In genomic region chr2:121418494-121419058, GRCh38 we compare ENCODE assay signal across 16 cellular contexts.
DNase-seq lines count a peak whose midpoint lies in the region; ATAC-seq and TF ChIP-seq lines count a peak whose summit lies in the region.
"Had no signal": no experiment of that assay in that cellular context is flagged by ENCODE, and none has a peak within 500 bp of the region (broad histone marks: within the 10 kb centered on the region; RNA-seq: fewer than 3 reads in every experiment).

No MANE protein-coding gene starts in this region.

- no peak overlapping the region for H3K23ac ChIP-seq in neuronal stem cell (ENCODE audit: low read depth, low read length, poor library complexity)

- no peak overlapping the region for H2BK15ac ChIP-seq in neuronal stem cell (ENCODE audit: low read length)

- H2BK5ac ChIP-seq in neuronal stem cell (ENCODE audit: low read length), result no peak overlapping the region

- H3K9me3 ChIP-seq in T-helper 17 cell (ENCODE audit: control insufficient read depth, low read length, poor library complexity, severe bottlenecking), result no peaks in the 10 kb centered on the region
- no peaks in the 10 kb centered on the region for H3K9me3 ChIP-seq in neuronal stem cell (replicated peaks in 1 of 2; ENCODE audit: control insufficient read depth in 2 of 2, insufficient read depth in 1 of 2, low read depth in 1 of 2, low read length in 2 of 2)

- 0 out of 3 replicates have a peak, but pooled peaks cover 4% of the 10 kb centered on the region for H3K36me3 Mint-ChIP-seq in GM23338 (ENCODE audit: low read depth)
- H3K36me3 Mint-ChIP-seq in T-helper 17 cell (ENCODE audit: low read depth), result peaks cover 2% of the 10 kb centered on the region

- H3K18ac ChIP-seq in neuronal stem cell (ENCODE audit: low read length), result no peak overlapping the region

- peak overlapping the region; percentile 53 for H3K9ac ChIP-seq in neuronal stem cell (ENCODE audit: low read depth, low read length, poor library complexity)

- WGBS in neuronal stem cell (ENCODE audit: extremely low coverage in 2 of 2, insufficient read length in 2 of 2, insufficient replicate concordance in 1 of 2), 2 donors, result no CpG with 5 or more reads among the region's 18 CpGs

- H3K4me3 ChIP-seq in GM23338 (no peak overlapping the region), neuronal stem cell (ENCODE audit: low read length in 2 of 2) (no peak overlapping the region)

- no peaks in the 10 kb centered on the region for H4K20me1 ChIP-seq in GM23338 (replicated peaks; ENCODE audit: insufficient read depth)

- H3K4ac ChIP-seq in neuronal stem cell (ENCODE audit: low read length), result no peak overlapping the region

- no peak overlapping the region for H4K91ac ChIP-seq in neuronal stem cell (ENCODE audit: low read depth, low read length, poor library complexity)

- no peak overlapping the region for H2AK5ac ChIP-seq in neuronal stem cell (ENCODE audit: low read depth, low read length)

- no peaks in the 10 kb centered on the region for H3F3A ChIP-seq in GM23338 (replicated peaks; ENCODE audit: low read depth)

- H3K4me2 ChIP-seq in GM23338, result no peak overlapping the region
- H3K4me2 ChIP-seq in neuronal stem cell (ENCODE audit: insufficient read depth, low read length, poor library complexity, severe bottlenecking), result no peak overlapping the region

- H3K36me3 ChIP-seq in GM23338 (ENCODE audit: insufficient read depth), result no peaks in the 10 kb centered on the region
- H3K36me3 ChIP-seq in neuronal stem cell (replicated peaks in 1 of 2; ENCODE audit: control insufficient read depth in 2 of 2, insufficient read depth in 2 of 2, low read length in 2 of 2), result peaks cover 5 to 99% of the 10 kb centered on the region in 2 donors

- H3K9me3 Mint-ChIP-seq in GM23338, result no peaks in the 10 kb centered on the region
- H3K9me3 Mint-ChIP-seq: CD14-positive monocyte; CD8-positive, alpha-beta T cell; HFFc6 had no signal

- DNase-seq in GM23338 (ENCODE audit: low spot score) (no peak), T-helper 17 cell (no peak), head of caudate nucleus (peak in 22 of 42 donors; percentile 6 to 55 (median 28)), neuronal stem cell (ENCODE audit: low spot score) (no peak), NCI-H2107 treated with DMSO at 0.1 percent for 48 hours (lab: John Stamatoyannopoulos, UW; ENCODE audit: unreplicated experiment) (no peak), inferior parietal cortex (ENCODE audit: extremely low spot score) (no peak), AG08395 (ENCODE audit: low spot score) (no peak)
- DNase-seq: CD8-positive, alpha-beta T cell; COR-L47; DND-41; GDM1; GOT3; HCEC 1CT; HFFc6 had no signal

- ATAC-seq in GM23338 (peak; percentile 45; the same call in 2 of the 3 replicates), T-helper 17 cell (no peak)
- ATAC-seq: CD8-positive, alpha-beta T cell had no signal

- no peak overlapping the region for H4K8ac ChIP-seq in neuronal stem cell (ENCODE audit: low read depth, low read length)

- no peaks in the 10 kb centered on the region for H3K79me1 ChIP-seq in neuronal stem cell (ENCODE audit: low read depth, low read length)

- intact Hi-C loops in head of caudate nucleus (cut with DNase I), result no loop called here

- no peak overlapping the region for H2BK12ac ChIP-seq in neuronal stem cell (ENCODE audit: low read length)

- no peak for TF ChIP-seq CTCF in GM23338 (conservative IDR thresholded peaks at IDR 0.05; ENCODE audit: low read depth in 2 of 2)

- H3K14ac ChIP-seq in neuronal stem cell (ENCODE audit: low read length), result no peak overlapping the region

- H3K79me2 ChIP-seq in GM23338 (replicated peaks; ENCODE audit: insufficient read depth), result no peaks in the 10 kb centered on the region

- H3K27me3 ChIP-seq in GM23338 (ENCODE audit: insufficient read depth) (no peaks in the 10 kb centered on the region), neuronal stem cell (ENCODE audit: control insufficient read depth in 3 of 3, insufficient read depth in 3 of 3, low read depth in 1 of 3, low read length in 3 of 3) (no peaks in the 10 kb centered on the region)

- H3K4me1 ChIP-seq in GM23338 (ENCODE audit: insufficient read depth) (no peaks in the 10 kb centered on the region), neuronal stem cell (ENCODE audit: control insufficient read depth in 2 of 2, insufficient read depth in 1 of 2, low read depth in 1 of 2, low read length in 2 of 2) (no peaks in the 10 kb centered on the region)

- no peak overlapping the region for H2BK120ac ChIP-seq in neuronal stem cell (ENCODE audit: low read depth, low read length)

- H2AFZ ChIP-seq in GM23338 (no peak overlapping the region), neuronal stem cell (ENCODE audit: low read length) (no peak overlapping the region)

- no peaks in the 10 kb centered on the region for H3K9me2 ChIP-seq in GM23338 (ENCODE audit: insufficient read depth)

- no peak overlapping the region for H3K27ac Mint-ChIP-seq in GM23338
- H3K27ac Mint-ChIP-seq in T-helper 17 cell, result peak overlapping the region; percentile 21
- H3K27ac Mint-ChIP-seq: CD14-positive monocyte; CD8-positive, alpha-beta T cell; HFFc6 had no signal

- H3K4me3 Mint-ChIP-seq in GM23338 (no peak overlapping the region), T-helper 17 cell (no peak overlapping the region)
- H3K4me3 Mint-ChIP-seq: CD14-positive monocyte; CD8-positive, alpha-beta T cell; HFFc6 had no signal

- H3K4me1 Mint-ChIP-seq in GM23338 (no peaks in the 10 kb centered on the region), T-helper 17 cell (peaks cover 6% of the 10 kb centered on the region)
- H3K4me1 Mint-ChIP-seq: CD14-positive monocyte had no signal

- H3K27me3 Mint-ChIP-seq in GM23338 (ENCODE audit: insufficient read depth, low read depth, poor library complexity) (no peaks in the 10 kb centered on the region), T-helper 17 cell (no peaks in the 10 kb centered on the region)

- no peak overlapping the region for H3K27ac ChIP-seq in GM23338 (ENCODE audit: low read depth)
- no peak overlapping the region for H3K27ac ChIP-seq in neuronal stem cell (replicated peaks; ENCODE audit: low read length)
- H3K27ac ChIP-seq: HL-60 had no signal

TF ChIP-seq in GM23338, 12 proteins besides CTCF, POLR2A, EP300 and RAD21:
- TF ChIP-seq REST (IDR thresholded peaks at IDR 0.05; ENCODE audit: unreplicated experiment), result no peak
- no peak for TF ChIP-seq ETS1 (IDR thresholded peaks at IDR 0.05)
- no peak for TF ChIP-seq ZNF331 (CRISPR knock-in tag; IDR thresholded peaks at IDR 0.05; ENCODE audit: low read depth)
TF ChIP-seq in GM23338: peak in this region for 0.

Comparison
In these comparisons a context has a peak if more than half of its experiments do, and no peak if none do; other contexts are left out.
1. DNase-seq: peak in head of caudate nucleus (22 of 42); none in GM23338 (single experiment), T-helper 17 cell (0 of 3), neuronal stem cell (single experiment), NCI-H2107 treated with DMSO at 0.1 percent for 48 hours (single experiment), inferior parietal cortex (single experiment) and AG08395 (single experiment).